In the genomic region with DNA sequence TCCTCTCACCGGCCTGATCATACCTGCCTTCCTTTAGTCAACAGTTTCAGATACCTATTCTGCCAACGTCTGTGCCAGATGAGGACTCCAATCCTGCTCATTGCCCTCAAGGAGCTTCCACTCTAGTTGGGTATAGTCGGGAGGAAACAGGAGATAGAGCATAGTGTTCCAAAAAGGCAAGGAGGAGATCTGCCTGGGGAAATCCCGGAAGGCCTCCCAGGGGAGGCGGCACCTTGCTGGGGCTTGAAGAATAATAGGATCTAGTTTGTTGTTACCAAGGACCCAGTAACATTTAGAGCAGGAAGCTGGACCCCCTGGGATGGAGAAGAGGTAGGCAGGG, we compare ENCODE assay signal across 23 cellular contexts. TPM values are rescaled to one million over a fixed set of nuclear protein-coding genes. Genes with fewer than 3 reads are reported as not detected.
DNase-seq lines count a peak whose midpoint lies in the region; ATAC-seq lines count a peak whose summit lies in the region.
"Had no signal": no experiment of that assay in that cellular context is flagged by ENCODE, and none has a peak within 500 bp of the region (broad histone marks: within the 10 kb centered on the region; RNA-seq: fewer than 3 reads in every experiment).

No MANE protein-coding gene starts in this region.

- peak overlapping the region in 3 of 11 experiments; percentile 3 to 34 (median 10); a peak in 1 of 22 replicates for H3K27ac ChIP-seq in BLaER1 treated with 17β-estradiol and CSF1 and Interleukin-3, amounts not matched to agents 10 nM and 100 nM
- no peak overlapping the region for H3K27ac ChIP-seq in CD8-positive, alpha-beta memory T cell (ENCODE audit: low read depth, low read length)
- peak overlapping the region; percentile 83 for H3K27ac ChIP-seq in naive thymus-derived CD4-positive, alpha-beta T cell (ENCODE audit: low read depth, low read length)
- H3K27ac ChIP-seq: cardiac muscle cell, WERI-Rb-1 had no signal

- H3K4me3 ChIP-seq in BLaER1 treated with 17β-estradiol and CSF1 and Interleukin-3, amounts not matched to agents 10 nM and 100 nM = no peak overlapping the region
- H3K4me3 ChIP-seq in CD8-positive, alpha-beta memory T cell (ENCODE audit: low read length) = no peak overlapping the region
- H3K4me3 ChIP-seq in naive thymus-derived CD4-positive, alpha-beta T cell (ENCODE audit: low read length) = no peak overlapping the region
- H3K4me3 ChIP-seq: cardiac muscle cell, tibial nerve had no signal

- no peak for ATAC-seq in activated naive CD8-positive, alpha-beta T cell treated with anti-CD3 and anti-CD28 coated beads, Interleukin-2, amount 50 U/mL, for 24 hours
- ATAC-seq in naive thymus-derived CD4-positive, alpha-beta T cell = no peak

- peaks cover 0 to 39% (median 3%) of the 10 kb centered on the region in 11 experiments; a peak in 8 of 22 replicates for H4K20me1 ChIP-seq in BLaER1 treated with 17β-estradiol and CSF1 and Interleukin-3, amounts not matched to agents 10 nM and 100 nM

- POLR2A ChIA-PET in CD8-positive, alpha-beta memory T cell (lab: Charles Lee) = interaction anchor here (0.7 to 2.1 kb wide), 2 partner anchors 12 to 14 kb away, joined by 3 to 5 read pairs; partner anchors contain the start of gene LDLRAP1
- POLR2A ChIA-PET in naive thymus-derived CD4-positive, alpha-beta T cell (lab: Charles Lee) = interaction anchor here (0.6 to 15.3 kb wide), 6 partner anchors 11 to 308 kb away, joined by 3 to 442 read pairs (median 3); partner anchors contain the start of genes LDLRAP1 and RSRP1

- no peak for DNase-seq in CD8-positive, alpha-beta memory T cell
- DNase-seq in activated naive CD8-positive, alpha-beta T cell treated with anti-CD3 and anti-CD28 coated beads, Interleukin-2, amount 50 U/mL, for 24 hours = no peak
- DNase-seq in naive thymus-derived CD4-positive, alpha-beta T cell = no peak
- DNase-seq in H4 (ENCODE audit: low spot score) (no peak), NCI-H2196 (lab: John Stamatoyannopoulos, UW; ENCODE audit: unreplicated experiment) (no peak), NCI-H2171 treated with DMSO at 0.1 percent for 48 hours (lab: John Stamatoyannopoulos, UW) (no peak)
- DNase-seq: activated CD4-positive, alpha-beta T cell treated with anti-CD3 and anti-CD28 coated beads, Interleukin-2, amount 50 U/mL, for 1 hour; activated gamma-delta T cell; amniotic stem cell; dermis blood vessel endothelial cell; DMS53; mesenchymal stem cell; NCI-H1105 treated with DMSO at 0.1 percent for 48 hours; NCI-H2029; NCI-H345; NCI-H748 treated with DMSO at 0.1 percent for 48 hours; occipital lobe; stimulated activated CD4-positive, alpha-beta T cell treated with anti-CD3 and anti-CD28 coated beads, Interleukin-4, amount 100 ng/mL, for 1 hour; stimulated activated naive CD4-positive, alpha-beta T cell treated with Interleukin-2 at 50 U/mL for 16 hours; WERI-Rb-1 had no signal

- H3K27me3 Mint-ChIP-seq in CD8-positive, alpha-beta memory T cell = no peaks in the 10 kb centered on the region
- peaks cover 1% of the 10 kb centered on the region for H3K27me3 Mint-ChIP-seq in activated naive CD8-positive, alpha-beta T cell treated with anti-CD3 and anti-CD28 coated beads, Interleukin-2, amount 50 U/mL, for 24 hours
- no peaks in the 10 kb centered on the region for H3K27me3 Mint-ChIP-seq in naive thymus-derived CD4-positive, alpha-beta T cell

- H3K36me3 Mint-ChIP-seq in CD8-positive, alpha-beta memory T cell = peaks cover 0 to 73% (median 22%) of the 10 kb centered on the region in 3 donors
- H3K36me3 Mint-ChIP-seq in activated naive CD8-positive, alpha-beta T cell treated with anti-CD3 and anti-CD28 coated beads, Interleukin-2, amount 50 U/mL, for 24 hours (ENCODE audit: low read depth) = no peaks in the 10 kb centered on the region
- peaks cover 12 to 38% (median 21%) of the 10 kb centered on the region in 5 donors for H3K36me3 Mint-ChIP-seq in naive thymus-derived CD4-positive, alpha-beta T cell

- H3K9me3 ChIP-seq in BLaER1 treated with 17β-estradiol and CSF1 and Interleukin-3, amounts not matched to agents 10 nM and 100 nM (replicated peaks in 1 of 11) = no peaks in the 10 kb centered on the region
- no peaks in the 10 kb centered on the region for H3K9me3 ChIP-seq in CD8-positive, alpha-beta memory T cell (ENCODE audit: low read length)
- H3K9me3 ChIP-seq in naive thymus-derived CD4-positive, alpha-beta T cell (ENCODE audit: control insufficient read depth in 2 of 3, low read length in 3 of 3) = no peaks in the 10 kb centered on the region
- H3K9me3 ChIP-seq: tibial nerve had no signal

- peaks cover 91 to 100% (median 97%) of the 10 kb centered on the region in 3 donors for H3K4me1 Mint-ChIP-seq in CD8-positive, alpha-beta memory T cell
- peaks cover 76% of the 10 kb centered on the region for H3K4me1 Mint-ChIP-seq in activated naive CD8-positive, alpha-beta T cell treated with anti-CD3 and anti-CD28 coated beads, Interleukin-2, amount 50 U/mL, for 24 hours
- H3K4me1 Mint-ChIP-seq in naive thymus-derived CD4-positive, alpha-beta T cell = peaks cover 58 to 100% (median 95%) of the 10 kb centered on the region in 7 donors

- H3K4me2 ChIP-seq in BLaER1 treated with 17β-estradiol and CSF1 and Interleukin-3, amounts not matched to agents 10 nM and 100 nM = peak overlapping the region; percentile 68 to 99 (median 90); a peak in 20 of 22 replicates

- H3K9me3 Mint-ChIP-seq in CD8-positive, alpha-beta memory T cell = no peaks in the 10 kb centered on the region
- no peaks in the 10 kb centered on the region for H3K9me3 Mint-ChIP-seq in activated naive CD8-positive, alpha-beta T cell treated with anti-CD3 and anti-CD28 coated beads, Interleukin-2, amount 50 U/mL, for 24 hours
- peaks cover 0 to 2% (median 0%) of the 10 kb centered on the region in 11 donors for H3K9me3 Mint-ChIP-seq in naive thymus-derived CD4-positive, alpha-beta T cell

- H3K27ac Mint-ChIP-seq in CD8-positive, alpha-beta memory T cell = peak overlapping the region; percentile 51 to 98 (median 90)
- peak overlapping the region; percentile 4 for H3K27ac Mint-ChIP-seq in activated naive CD8-positive, alpha-beta T cell treated with anti-CD3 and anti-CD28 coated beads, Interleukin-2, amount 50 U/mL, for 24 hours
- peak overlapping the region in 8 of 9 donors; percentile 90 to 98 (median 96) for H3K27ac Mint-ChIP-seq in naive thymus-derived CD4-positive, alpha-beta T cell

- no peak overlapping the region for H3K9ac ChIP-seq in BLaER1 treated with 17β-estradiol and CSF1 and Interleukin-3, amounts not matched to agents 10 nM and 100 nM

- CTCF ChIA-PET in CD8-positive, alpha-beta memory T cell (lab: Charles Lee) = interaction anchor here (2.1 kb wide), 1 partner anchor 17 kb away, joined by 13 read pairs; no protein-coding TSS in a partner anchor
- CTCF ChIA-PET in naive thymus-derived CD4-positive, alpha-beta T cell (lab: Charles Lee) = interaction anchor here (1.4 to 4.3 kb wide), 2 partner anchors 10 to 18 kb away, joined by 3 to 18 read pairs; no protein-coding TSS in a partner anchor

- intact Hi-C loops in naive thymus-derived CD4-positive, alpha-beta T cell (cut with micrococcal nuclease) = no loop called here

- peaks cover 0 to 23% (median 0%) of the 10 kb centered on the region in 11 experiments; a peak in 5 of 22 replicates for H3K36me3 ChIP-seq in BLaER1 treated with 17β-estradiol and CSF1 and Interleukin-3, amounts not matched to agents 10 nM and 100 nM
- H3K36me3 ChIP-seq in CD8-positive, alpha-beta memory T cell (ENCODE audit: insufficient read depth, low read length) = peaks cover 36% of the 10 kb centered on the region
- peaks cover 0 to 55% (median 14%) of the 10 kb centered on the region in 3 experiments for H3K36me3 ChIP-seq in naive thymus-derived CD4-positive, alpha-beta T cell (ENCODE audit: control insufficient read depth in 2 of 3, insufficient read depth in 3 of 3, low read length in 3 of 3)
- H3K36me3 ChIP-seq: WERI-Rb-1 had no signal

- H3K27me3 ChIP-seq in BLaER1 treated with 17β-estradiol and CSF1 and Interleukin-3, amounts not matched to agents 10 nM and 100 nM = no peaks in the 10 kb centered on the region
- no peaks in the 10 kb centered on the region for H3K27me3 ChIP-seq in CD8-positive, alpha-beta memory T cell (ENCODE audit: insufficient read depth, low read length, poor library complexity, severe bottlenecking)
- H3K27me3 ChIP-seq in naive thymus-derived CD4-positive, alpha-beta T cell (ENCODE audit: control insufficient read depth in 2 of 2, insufficient read depth in 2 of 2, low read length in 2 of 2) = no peaks in the 10 kb centered on the region
- H3K27me3 ChIP-seq: cardiac muscle cell, tibial nerve had no signal

- H3K4me1 ChIP-seq in BLaER1 treated with 17β-estradiol and CSF1 and Interleukin-3, amounts not matched to agents 10 nM and 100 nM = peaks cover 45 to 96% (median 88%) of the 10 kb centered on the region in 10 experiments
- H3K4me1 ChIP-seq in CD8-positive, alpha-beta memory T cell (ENCODE audit: insufficient read depth, low read length) = peaks cover 100% of the 10 kb centered on the region
- peaks cover 65 to 100% of the 10 kb centered on the region in 2 donors for H3K4me1 ChIP-seq in naive thymus-derived CD4-positive, alpha-beta T cell (ENCODE audit: control insufficient read depth in 2 of 2, insufficient read depth in 2 of 2, low read length in 2 of 2)

- peak overlapping the region in 6 of 7 donors; percentile 25 to 68 (median 50) for H3K4me3 Mint-ChIP-seq in CD8-positive, alpha-beta memory T cell
- H3K4me3 Mint-ChIP-seq in activated naive CD8-positive, alpha-beta T cell treated with anti-CD3 and anti-CD28 coated beads, Interleukin-2, amount 50 U/mL, for 24 hours = no peak overlapping the region
- peak overlapping the region in 9 of 10 donors; percentile 18 to 99 (median 64) for H3K4me3 Mint-ChIP-seq in naive thymus-derived CD4-positive, alpha-beta T cell

RNA-seq across cellular contexts. Expression of gene LDLRAP1, which starts 12.3 kb away (rescaled TPM):
- 10 to 100 TPM; 21.1 to 22.0 TPM for total RNA-seq in CD8-positive, alpha-beta memory T cell
- 302 TPM for polyA plus RNA-seq in CD8-positive, alpha-beta memory T cell
- 100 to 1,000 TPM in 4 of 5 experiments, 10 to 100 TPM in 1; 28.1 to 364 (median 159) TPM for total RNA-seq in naive thymus-derived CD4-positive, alpha-beta T cell
- 100 to 1,000 TPM; 301 to 853 TPM for polyA plus RNA-seq in naive thymus-derived CD4-positive, alpha-beta T cell
- 9.5 and 12.5 TPM in 2 replicates for total RNA-seq in H4 (2014; rRNA removed; shearing (Covaris generic))

Comparison
In these comparisons a context has a peak if more than half of its experiments do, and no peak if none do; other contexts are left out.
1. H3K27ac Mint-ChIP-seq: peak in every context shown above with its lines; median percentile 96 in naive thymus-derived CD4-positive, alpha-beta T cell; 90 in CD8-positive, alpha-beta memory T cell; 4 in activated naive CD8-positive, alpha-beta T cell treated with anti-CD3 and anti-CD28 coated beads, Interleukin-2, amount 50 U/mL, for 24 hours.